ENCODE assay signal across 8 cellular contexts in the genomic region with DNA sequence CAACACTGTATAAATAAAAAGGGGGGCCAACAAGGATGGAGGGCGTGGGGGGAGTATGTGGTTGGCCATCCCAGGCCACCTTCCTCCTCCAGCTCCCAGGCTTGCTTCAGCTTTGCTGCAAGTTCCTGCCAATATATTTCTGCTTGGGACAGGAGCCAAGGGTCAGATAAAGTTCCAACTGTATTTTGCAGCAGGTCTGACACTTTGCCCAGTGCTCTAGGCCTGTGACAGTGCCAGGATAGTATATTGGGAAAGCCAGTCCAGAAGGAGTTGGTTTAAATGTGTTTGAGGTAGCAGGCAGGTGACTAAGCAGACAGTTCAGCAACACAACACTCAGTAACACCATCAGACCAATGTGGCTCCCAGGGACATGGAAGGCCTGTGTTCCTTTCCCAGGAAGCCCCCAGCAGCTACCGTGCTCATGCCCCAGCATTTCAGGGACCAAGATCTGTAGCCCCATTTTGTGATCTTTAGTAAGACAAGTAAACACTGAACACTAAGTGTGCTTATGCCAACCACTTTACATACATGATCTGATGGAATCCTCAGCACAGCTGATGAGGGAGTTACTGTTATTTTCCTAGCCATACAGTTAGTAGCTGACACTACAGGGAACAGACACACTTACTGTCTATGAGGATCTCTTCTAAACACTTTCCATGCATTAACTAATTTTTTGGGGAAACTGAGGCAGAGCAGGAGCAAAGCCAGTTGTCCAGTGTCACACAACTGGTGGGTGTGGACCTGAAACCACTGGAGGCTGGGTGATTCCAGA. TPM values are rescaled to one million over a fixed set of nuclear protein-coding genes. Genes with fewer than 3 reads are reported as not detected.
DNase-seq lines count a peak whose midpoint lies in the region; ATAC-seq and TF ChIP-seq lines count a peak whose summit lies in the region.

No MANE protein-coding gene starts in this region.

- no peaks in the 10 kb centered on the region for H3K27me3 ChIP-seq in BLaER1 treated with 17β-estradiol and CSF1 and Interleukin-3, amounts not matched to agents 10 nM and 100 nM
- H3K27me3 ChIP-seq in dorsolateral prefrontal cortex, result no peaks in the 10 kb centered on the region

- peak overlapping the region; percentile 2 to 69 (median 38); a peak in 17 of 22 replicates for H3K9ac ChIP-seq in BLaER1 treated with 17β-estradiol and CSF1 and Interleukin-3, amounts not matched to agents 10 nM and 100 nM

- no peaks in the 10 kb centered on the region for H3K9me3 Mint-ChIP-seq in natural killer cell treated with Interleukin-12 subunit alpha and Interleukin-12 subunit beta and Interleukin-15 and Interleukin-18, amount 100 ng/mL, for 72 hours

- peaks cover 68 to 95% (median 81%) of the 10 kb centered on the region in 10 experiments for H3K4me1 ChIP-seq in BLaER1 treated with 17β-estradiol and CSF1 and Interleukin-3, amounts not matched to agents 10 nM and 100 nM

- DNase-seq in NCI-H2196 treated with DMSO at 0.1 percent for 48 hours (lab: John Stamatoyannopoulos, UW; ENCODE audit: unreplicated experiment), result peak; percentile 48
- DNase-seq in dorsolateral prefrontal cortex, result peak in 1 of 10 donors; percentile 61
- DNase-seq in natural killer cell treated with Interleukin-12 subunit alpha and Interleukin-12 subunit beta and Interleukin-15 and Interleukin-18, amount 100 ng/mL, for 72 hours (ENCODE audit: low spot score), result no peak
- DNase-seq in activated gamma-delta T cell (lab: John Stamatoyannopoulos, UW), result no peak
- DNase-seq in pons (ENCODE audit: low spot score), result no peak
- DNase-seq in occipital lobe (lab: John Stamatoyannopoulos, UW), result no peak
- DNase-seq in T-helper 9 cell, result no peak

- ATAC-seq in natural killer cell treated with Interleukin-12 subunit alpha and Interleukin-12 subunit beta and Interleukin-15 and Interleukin-18, amount 100 ng/mL, for 72 hours, result no peak

- H3K9me3 ChIP-seq in BLaER1 treated with 17β-estradiol and CSF1 and Interleukin-3, amounts not matched to agents 10 nM and 100 nM (replicated peaks in 1 of 11), result no peaks in the 10 kb centered on the region

- H3K4me2 ChIP-seq in BLaER1 treated with 17β-estradiol and CSF1 and Interleukin-3, amounts not matched to agents 10 nM and 100 nM, result peak overlapping the region; percentile 78 to 98 (median 94)

- no peak overlapping the region; a peak in 1 of 20 replicates for H3K4me3 ChIP-seq in BLaER1 treated with 17β-estradiol and CSF1 and Interleukin-3, amounts not matched to agents 10 nM and 100 nM
- no peak overlapping the region for H3K4me3 ChIP-seq in dorsolateral prefrontal cortex

- TF ChIP-seq CTCF in dorsolateral prefrontal cortex (IDR thresholded peaks at IDR 0.05 in 54 of 56, conservative IDR thresholded peaks at IDR 0.05 in 2 of 56; ENCODE audit: low read depth in 1 of 56, partially characterized antibody in 56 of 56), result no peak

- H3K27ac ChIP-seq in BLaER1 treated with 17β-estradiol and CSF1 and Interleukin-3, amounts not matched to agents 10 nM and 100 nM, result peak overlapping the region; percentile 22 to 99 (median 99)
- H3K27ac ChIP-seq in dorsolateral prefrontal cortex, result peak overlapping the region in 51 of 59 donors; percentile 6 to 73 (median 49)

- H3K36me3 ChIP-seq in BLaER1 treated with 17β-estradiol and CSF1 and Interleukin-3, amounts not matched to agents 10 nM and 100 nM, result no peaks in the 10 kb centered on the region

- peak overlapping the region; percentile 70 to 86 for H3K27ac Mint-ChIP-seq in natural killer cell treated with Interleukin-12 subunit alpha and Interleukin-12 subunit beta and Interleukin-15 and Interleukin-18, amount 100 ng/mL, for 72 hours

- no peaks in the 10 kb centered on the region for H3K27me3 Mint-ChIP-seq in natural killer cell treated with Interleukin-12 subunit alpha and Interleukin-12 subunit beta and Interleukin-15 and Interleukin-18, amount 100 ng/mL, for 72 hours

- H4K20me1 ChIP-seq in BLaER1 treated with 17β-estradiol and CSF1 and Interleukin-3, amounts not matched to agents 10 nM and 100 nM, result no peaks in the 10 kb centered on the region

- intact Hi-C loops in dorsolateral prefrontal cortex (cut with DNase I), result loop anchor here in 1 of 2 donors (2.0 kb wide), 1 partner anchor 41 kb away; no protein-coding TSS in a partner anchor

- no peaks in the 10 kb centered on the region for H3K36me3 Mint-ChIP-seq in natural killer cell treated with Interleukin-12 subunit alpha and Interleukin-12 subunit beta and Interleukin-15 and Interleukin-18, amount 100 ng/mL, for 72 hours

- H3K4me3 Mint-ChIP-seq in natural killer cell treated with Interleukin-12 subunit alpha and Interleukin-12 subunit beta and Interleukin-15 and Interleukin-18, amount 100 ng/mL, for 72 hours, result peak overlapping the region; percentile 4

- peaks cover 42 to 45% of the 10 kb centered on the region in 2 donors for H3K4me1 Mint-ChIP-seq in natural killer cell treated with Interleukin-12 subunit alpha and Interleukin-12 subunit beta and Interleukin-15 and Interleukin-18, amount 100 ng/mL, for 72 hours (ENCODE audit: low read depth in 2 of 2)

RNA-seq across cellular contexts. Expression of a gene that starts 38.9 kb away (rescaled TPM):
- 10 to 100 TPM; 25.5 to 44.3 (median 34.1) TPM for total RNA-seq in dorsolateral prefrontal cortex
- 10 to 100 TPM; 39.5 to 39.7 TPM for total RNA-seq in natural killer cell treated with Interleukin-12 subunit alpha and Interleukin-12 subunit beta and Interleukin-15 and Interleukin-18, amount 100 ng/mL, for 72 hours
- 12.2 TPM for total RNA-seq in occipital lobe

RNA-seq across cellular contexts. Expression of a gene that starts 42.1 kb away (rescaled TPM):
- total RNA-seq in dorsolateral prefrontal cortex (100 to 1,000 TPM in 73 of 120 experiments, 10 to 100 TPM in 47; 33.5 to 407 (median 111) TPM), occipital lobe (30.6 TPM)
- 100 to 1,000 TPM; 189 to 207 TPM for total RNA-seq in natural killer cell treated with Interleukin-12 subunit alpha and Interleukin-12 subunit beta and Interleukin-15 and Interleukin-18, amount 100 ng/mL, for 72 hours
